Comparison of ENCODE assay signal across 8 cellular contexts in genomic region chr12:95848575-95849388, GRCh38. TPM values are rescaled to one million over a fixed set of nuclear protein-coding genes. Genes with fewer than 3 reads are reported as not detected.
DNase-seq lines count a peak whose midpoint lies in the region; ATAC-seq and TF ChIP-seq lines count a peak whose summit lies in the region.

No MANE protein-coding gene starts in this region.

- intact Hi-C loops in activated CD4-positive, alpha-beta T cell treated with anti-CD3 and anti-CD28 coated beads for 36 hours (cut with DNase I, micrococcal nuclease): no loop called here

- POLR2A ChIA-PET in activated CD4-positive, alpha-beta T cell treated with anti-CD3 and anti-CD28 coated beads for 36 hours (lab: Charles Lee): no interaction called here

- no peaks in the 10 kb centered on the region for H3K36me3 Mint-ChIP-seq in activated CD4-positive, alpha-beta T cell treated with anti-CD3 and anti-CD28 coated beads for 36 hours (ENCODE audit: low read depth)

- H3K9me3 Mint-ChIP-seq in activated CD4-positive, alpha-beta T cell treated with anti-CD3 and anti-CD28 coated beads for 36 hours (ENCODE audit: low read depth): no peaks in the 10 kb centered on the region

- CTCF ChIA-PET in activated CD4-positive, alpha-beta T cell treated with anti-CD3 and anti-CD28 coated beads for 36 hours (lab: Charles Lee): interaction anchor here (1.4 kb wide), 1 partner anchor 15 kb away, joined by 3 read pairs; no protein-coding TSS in a partner anchor

- H3K27ac Mint-ChIP-seq in activated CD4-positive, alpha-beta T cell treated with anti-CD3 and anti-CD28 coated beads for 36 hours: no peak overlapping the region

- peak; percentile 37 for DNase-seq in activated CD4-positive, alpha-beta T cell treated with anti-CD3 and anti-CD28 coated beads for 36 hours
- no peak for DNase-seq in activated CD4-positive, alpha-beta T cell treated with anti-CD3 and anti-CD28 coated beads for 1 hour
- DNase-seq in NCI-H2227 (lab: John Stamatoyannopoulos, UW; ENCODE audit: unreplicated experiment) (peak; percentile 21), epithelial cell of proximal tubule (ENCODE audit: low read depth) (no peak), stromal cell of bone marrow (ENCODE audit: low read depth) (peak; percentile 36)
- DNase-seq in activated T-cell treated with anti-CD3 and anti-CD28 coated beads, Interleukin-2, amount 50 U/mL, for 48 hours: no peak

- H3K27me3 Mint-ChIP-seq in activated CD4-positive, alpha-beta T cell treated with anti-CD3 and anti-CD28 coated beads for 36 hours: peaks cover 6% of the 10 kb centered on the region

- no peaks in the 10 kb centered on the region for H3K4me1 Mint-ChIP-seq in activated CD4-positive, alpha-beta T cell treated with anti-CD3 and anti-CD28 coated beads for 36 hours

- peak overlapping the region; percentile 41 for H3K4me3 ChIP-seq in epithelial cell of proximal tubule (ENCODE audit: low read depth, low read length)

- TF ChIP-seq CTCF in epithelial cell of proximal tubule (conservative IDR thresholded peaks at IDR 0.05; ENCODE audit: low read depth, low read length): peak; percentile 65

- no peak for ATAC-seq in activated CD4-positive, alpha-beta T cell treated with anti-CD3 and anti-CD28 coated beads for 36 hours
- ATAC-seq in HG02970 (IDR thresholded peaks at IDR 0.05; ENCODE audit: low FRiP score, unreplicated experiment) (no peak), HG03521 (IDR thresholded peaks at IDR 0.05; ENCODE audit: unreplicated experiment) (no peak)

- H3K4me3 Mint-ChIP-seq in activated CD4-positive, alpha-beta T cell treated with anti-CD3 and anti-CD28 coated beads for 36 hours: no peak overlapping the region

RNA-seq across cellular contexts. Expression of gene SNRPF, which starts 10.0 kb away (rescaled TPM):
- 10 to 100 TPM; 23.1 to 61.1 TPM for total RNA-seq in activated CD4-positive, alpha-beta T cell treated with anti-CD3 and anti-CD28 coated beads for 36 hours
- 36.5 and 37.2 TPM in 2 replicates for total RNA-seq in epithelial cell of proximal tubule

RNA-seq across cellular contexts. Expression of gene NTN4, which starts 58.2 kb away (rescaled TPM):
- not detected for total RNA-seq in activated CD4-positive, alpha-beta T cell treated with anti-CD3 and anti-CD28 coated beads for 36 hours
- total RNA-seq in epithelial cell of proximal tubule: 110 and 120 TPM in 2 replicates

Comparison
In these comparisons a context has a peak if more than half of its experiments do, and no peak if none do; other contexts are left out.
1. DNase-seq: peak in activated CD4-positive, alpha-beta T cell treated with anti-CD3 and anti-CD28 coated beads for 36 hours (single experiment), NCI-H2227 (single experiment) and stromal cell of bone marrow (single experiment); none in activated CD4-positive, alpha-beta T cell treated with anti-CD3 and anti-CD28 coated beads for 1 hour (single experiment), epithelial cell of proximal tubule (single experiment) and activated T-cell treated with anti-CD3 and anti-CD28 coated beads, Interleukin-2, amount 50 U/mL, for 48 hours (0 of 2).
2. RNA of gene NTN4, which starts 58.2 kb away (total RNA-seq): 110 to 120 TPM in epithelial cell of proximal tubule; not detected in activated CD4-positive, alpha-beta T cell treated with anti-CD3 and anti-CD28 coated beads for 36 hours; every median in the first group is over 100 times any median in the second.